ENCODE assay signal across 8 cellular contexts in genomic region chr1:55155522-55155921, GRCh38. TPM values are rescaled to one million over a fixed set of nuclear protein-coding genes. Genes with fewer than 3 reads are reported as not detected.
DNase-seq lines count a peak whose midpoint lies in the region; ATAC-seq and TF ChIP-seq lines count a peak whose summit lies in the region.

No MANE protein-coding gene starts in this region.

- H3K27ac Mint-ChIP-seq in GM23338: no peak overlapping the region; the same call in 1 of the 2 replicates
- H3K27ac Mint-ChIP-seq in neural progenitor cell: no peak overlapping the region

- H3K36me3 Mint-ChIP-seq in GM23338 (ENCODE audit: low read depth): peaks cover 39% of the 10 kb centered on the region
- H3K36me3 Mint-ChIP-seq in neural progenitor cell: peaks cover 27% of the 10 kb centered on the region

- no peaks in the 10 kb centered on the region for H3F3A ChIP-seq in GM23338 (replicated peaks; ENCODE audit: low read depth)
- peaks cover 12% of the 10 kb centered on the region for H3F3A ChIP-seq in neural progenitor cell (ENCODE audit: low read depth)

- no peak overlapping the region for H3K27ac ChIP-seq in GM23338 (ENCODE audit: low read depth)
- no peak overlapping the region for H3K27ac ChIP-seq in neural progenitor cell

- H3K9me3 ChIP-seq in neural progenitor cell (ENCODE audit: low read depth): no peaks in the 10 kb centered on the region

- H4K20me1 ChIP-seq in GM23338 (replicated peaks; ENCODE audit: insufficient read depth): peaks cover 5% of the 10 kb centered on the region; the same call in 1 of the 2 replicates
- peaks cover 9% of the 10 kb centered on the region for H4K20me1 ChIP-seq in neural progenitor cell (ENCODE audit: low read depth)

- no peaks in the 10 kb centered on the region for H3K79me2 ChIP-seq in GM23338 (replicated peaks; ENCODE audit: insufficient read depth)
- no peaks in the 10 kb centered on the region for H3K79me2 ChIP-seq in neural progenitor cell (ENCODE audit: low read depth)

- DNase-seq in GM23338 (ENCODE audit: low spot score): peak; percentile 62
- DNase-seq in NCI-H226: peak; percentile 71
- peak; percentile 40 to 73 for DNase-seq in dermis microvascular lymphatic vessel endothelial cell (ENCODE audit: low read depth in 2 of 2)
- peak; percentile 4 for DNase-seq in neural progenitor cell (ENCODE audit: low spot score)
- DNase-seq in effector CD4-positive, alpha-beta T cell: no peak

- H3K4me1 Mint-ChIP-seq in GM23338: no peaks in the 10 kb centered on the region
- peaks cover 6% of the 10 kb centered on the region for H3K4me1 Mint-ChIP-seq in neural progenitor cell

- H2AFZ ChIP-seq in GM23338 (no peak overlapping the region), neural progenitor cell (replicated peaks) (no peak overlapping the region)

- H3K4me1 ChIP-seq in GM23338 (ENCODE audit: insufficient read depth) (no peaks in the 10 kb centered on the region), neural progenitor cell (peaks cover 5% of the 10 kb centered on the region)

- peak; percentile 75 for ATAC-seq in GM23338
- no peak for ATAC-seq in HG02588 (IDR thresholded peaks at IDR 0.05; ENCODE audit: unreplicated experiment)
- ATAC-seq in HG02981 (IDR thresholded peaks at IDR 0.05; ENCODE audit: unreplicated experiment): no peak
- ATAC-seq in HG02571 (IDR thresholded peaks at IDR 0.05; ENCODE audit: unreplicated experiment): no peak

- no peak overlapping the region for H3K4me2 ChIP-seq in GM23338
- H3K4me2 ChIP-seq in neural progenitor cell: no peak overlapping the region

- TF ChIP-seq CTCF in GM23338 (conservative IDR thresholded peaks at IDR 0.05; ENCODE audit: low read depth in 2 of 2) (no peak), neural progenitor cell (IDR thresholded peaks at IDR 0.05) (no peak)

- H3K9me3 Mint-ChIP-seq in GM23338 (no peaks in the 10 kb centered on the region), neural progenitor cell (no peaks in the 10 kb centered on the region)

- H3K4me3 Mint-ChIP-seq in GM23338 (no peak overlapping the region), neural progenitor cell (no peak overlapping the region)

- no peak overlapping the region for H3K9ac ChIP-seq in neural progenitor cell

- H3K4me3 ChIP-seq in GM23338 (no peak overlapping the region), neural progenitor cell (no peak overlapping the region)

- H3K9me2 ChIP-seq in GM23338 (ENCODE audit: insufficient read depth): no peaks in the 10 kb centered on the region

- peaks cover 16% of the 10 kb centered on the region for H3K36me3 ChIP-seq in GM23338 (ENCODE audit: insufficient read depth)
- H3K36me3 ChIP-seq in neural progenitor cell: no peaks in the 10 kb centered on the region

- H3K27me3 ChIP-seq in GM23338 (ENCODE audit: insufficient read depth) (no peaks in the 10 kb centered on the region), neural progenitor cell (no peaks in the 10 kb centered on the region)

- H3K27me3 Mint-ChIP-seq in GM23338 (ENCODE audit: insufficient read depth, low read depth, poor library complexity): peaks cover 1% of the 10 kb centered on the region
- no peaks in the 10 kb centered on the region for H3K27me3 Mint-ChIP-seq in neural progenitor cell (ENCODE audit: insufficient read depth, low read depth)

TF ChIP-seq in GM23338, 12 proteins besides CTCF, POLR2A, EP300 and RAD21:
- TF ChIP-seq ZNF114 (CRISPR knock-in tag; IDR thresholded peaks at IDR 0.05) (no peak), ETS1 (IDR thresholded peaks at IDR 0.05) (peak; percentile 65; the same call in 1 of the 2 replicates)

RNA-seq across cellular contexts. Expression of gene USP24, which starts 59.6 kb away (rescaled TPM):
- 32.6 and 36.2 TPM in 2 replicates for total RNA-seq in GM23338 (2014; rRNA removed; shearing (Covaris generic))
- polyA plus RNA-seq in GM23338 (2016; fragmentation: Nextera tagmentation; extraction: Ambion mirVana): 11.9 and 12.1 TPM in 2 replicates
- total RNA-seq in dermis microvascular lymphatic vessel endothelial cell (46.5 and 56.3 TPM in 2 replicates), neural progenitor cell (ENCODE audit: low replicate concordance) (35.2 and 50.5 TPM in 2 replicates)
